In the genomic region with DNA sequence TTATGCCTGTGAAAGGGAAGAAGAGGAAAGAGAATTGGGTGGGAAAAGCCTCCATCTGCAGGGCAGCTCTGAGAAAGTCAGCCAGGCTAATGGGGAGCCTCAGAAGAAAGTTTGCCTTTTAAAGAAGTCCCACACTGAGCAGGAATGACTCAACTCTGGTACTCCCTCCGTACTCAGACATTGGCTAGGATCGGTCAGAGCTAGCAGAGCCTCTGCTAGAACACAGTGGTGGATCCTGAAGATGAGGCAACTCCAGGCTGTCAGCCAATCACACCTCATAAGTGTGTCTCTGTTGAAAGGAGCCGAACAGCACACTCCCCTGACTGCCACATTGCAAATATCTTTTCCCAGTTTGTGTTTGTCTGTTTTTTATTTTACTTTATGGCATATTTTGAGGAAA, we compare ENCODE assay signal across 2 cellular contexts.
A peak's percentile ranks its signal among the peaks of the same experiment; 100 is the strongest.
TF ChIP-seq lines count a peak whose summit lies in the region.

No MANE protein-coding gene starts in this region.

TF ChIP-seq in IMR-90, 13 proteins besides CTCF, POLR2A, EP300 and RAD21:
- TF ChIP-seq CEBPB (IDR thresholded peaks at IDR 0.05; ENCODE audit: low read depth, low read length) (peak; percentile 88), CHD1 (IDR thresholded peaks at IDR 0.05; ENCODE audit: low read depth, low read length) (no peak), BHLHE40 (IDR thresholded peaks at IDR 0.05; ENCODE audit: low read depth, low read length) (no peak), MAZ (IDR thresholded peaks at IDR 0.05; ENCODE audit: borderline replicate concordance, low read depth, low read length) (no peak)

TF ChIP-seq in H1, 55 proteins besides CTCF, POLR2A, EP300 and RAD21:
- TF ChIP-seq, protein P1, sequence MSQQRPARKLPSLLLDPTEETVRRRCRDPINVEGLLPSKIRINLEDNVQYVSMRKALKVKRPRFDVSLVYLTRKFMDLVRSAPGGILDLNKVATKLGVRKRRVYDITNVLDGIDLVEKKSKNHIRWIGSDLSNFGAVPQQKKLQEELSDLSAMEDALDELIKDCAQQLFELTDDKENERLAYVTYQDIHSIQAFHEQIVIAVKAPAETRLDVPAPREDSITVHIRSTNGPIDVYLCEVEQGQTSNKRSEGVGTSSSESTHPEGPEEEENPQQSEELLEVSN (IDR thresholded peaks at IDR 0.05): no peak
- TF ChIP-seq SP1 (IDR thresholded peaks at IDR 0.05; ENCODE audit: low read depth, low read length) (no peak), TCF12 (IDR thresholded peaks at IDR 0.05; ENCODE audit: low read depth, low read length) (no peak), FOSL1 (IDR thresholded peaks at IDR 0.05; ENCODE audit: insufficient read depth, low read depth, low read length) (no peak), JUN (IDR thresholded peaks at IDR 0.05; ENCODE audit: low read depth, low read length) (no peak), NANOG (IDR thresholded peaks at IDR 0.05; ENCODE audit: insufficient read depth, low read depth, low read length, poor library complexity, severe bottlenecking) (no peak), BACH1 (IDR thresholded peaks at IDR 0.05; ENCODE audit: low read length) (no peak), RBBP5 (IDR thresholded peaks at IDR 0.05; ENCODE audit: borderline replicate concordance, low read depth, low read length) (no peak), RFX5 (IDR thresholded peaks at IDR 0.05; ENCODE audit: borderline replicate concordance, low read depth, low read length) (no peak), TEAD4 (IDR thresholded peaks at IDR 0.05; ENCODE audit: low read depth, low read length) (no peak), TBP (IDR thresholded peaks at IDR 0.05; ENCODE audit: low read depth, low read length) (no peak), HDAC6 (IDR thresholded peaks at IDR 0.05; ENCODE audit: low read depth, low read length) (no peak), SRF (IDR thresholded peaks at IDR 0.05; ENCODE audit: low read depth, low read length) (no peak)
- TF ChIP-seq, protein P2, sequence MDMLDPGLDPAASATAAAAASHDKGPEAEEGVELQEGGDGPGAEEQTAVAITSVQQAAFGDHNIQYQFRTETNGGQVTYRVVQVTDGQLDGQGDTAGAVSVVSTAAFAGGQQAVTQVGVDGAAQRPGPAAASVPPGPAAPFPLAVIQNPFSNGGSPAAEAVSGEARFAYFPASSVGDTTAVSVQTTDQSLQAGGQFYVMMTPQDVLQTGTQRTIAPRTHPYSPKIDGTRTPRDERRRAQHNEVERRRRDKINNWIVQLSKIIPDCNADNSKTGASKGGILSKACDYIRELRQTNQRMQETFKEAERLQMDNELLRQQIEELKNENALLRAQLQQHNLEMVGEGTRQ (IDR thresholded peaks at IDR 0.05; ENCODE audit: low read length): no peak
